Comparison of ENCODE assay signal across 28 cellular contexts in genomic region chr2:232085179-232085578, GRCh38.
A peak's percentile ranks its signal among the peaks of the same experiment; 100 is the strongest.
DNase-seq lines count a peak whose midpoint lies in the region; ATAC-seq lines count a peak whose summit lies in the region.
"Had no signal": no experiment of that assay in that cellular context is flagged by ENCODE, and none has a peak within 500 bp of the region (broad histone marks: within the 10 kb centered on the region; RNA-seq: fewer than 3 reads in every experiment).

No MANE protein-coding gene starts in this region.

- no peak for ATAC-seq in GM21786 (IDR thresholded peaks at IDR 0.05; ENCODE audit: unreplicated experiment)
- ATAC-seq: activated T-cell treated with anti-CD3 and anti-CD28 coated beads, Interleukin-2, amount 50 U/mL, for 4 hours; body of pancreas; GM23338; left colon; stimulated activated naive B cell treated with anti-CD40 and anti-IgM and Interleukin-4, amounts not matched to agents 10 μg/mL and 1 μg/mL and 100 μg/mL, for 72 hours; WTC11 had no signal

- DNase-seq in Ammon's horn (ENCODE audit: low spot score) = peak; percentile 67
- peak; percentile 46 for DNase-seq in NCI-H146 treated with DMSO at 0.1 percent for 48 hours (lab: John Stamatoyannopoulos, UW; ENCODE audit: unreplicated experiment)
- peak in 10 of 61 donors; percentile 2 to 19 (median 11) for DNase-seq in caudate nucleus (lab: John Stamatoyannopoulos, UW)
- DNase-seq in middle frontal gyrus (ENCODE audit: extremely low spot score, low spot score) = no peak
- DNase-seq in DMS 273 (lab: John Stamatoyannopoulos, UW; ENCODE audit: unreplicated experiment) = no peak
- DNase-seq in activated CD8-positive, alpha-beta memory T cell treated with anti-CD3 and anti-CD28 coated beads, Interleukin-2, amount 50 U/mL, for 4 hours = no peak
- DNase-seq: activated CD4-positive, alpha-beta T cell treated with anti-CD3 and anti-CD28 coated beads, Interleukin-2, amount 10 ng/mL, durations not matched to agents 7 days and 5 days; activated T-cell treated with anti-CD3 and anti-CD28 coated beads, Interleukin-2, amount 50 U/mL, for 4 hours; body of pancreas; CD4-positive, alpha-beta memory T cell; Karpas-422; left colon; mammary epithelial cell; MV-4-11; NCI-H2029 treated with DMSO at 0.1 percent for 48 hours; NCI-H2227 treated with DMSO at 0.1 percent for 48 hours; NCI-H526; RPMI8226; stimulated activated naive B cell treated with anti-CD40 and anti-IgM and Interleukin-4, amounts not matched to agents 10 μg/mL and 1 μg/mL and 100 μg/mL, for 72 hours; T1000; testis; uterus had no signal

- peak overlapping the region; percentile 46 for H3K27ac ChIP-seq in caudate nucleus (ENCODE audit: low read depth, low read length)
- H3K27ac ChIP-seq in layer of hippocampus (ENCODE audit: low read depth, low read length) = peak overlapping the region; percentile 30
- H3K27ac ChIP-seq: body of pancreas, SJSA1, skin epidermis, testis, uterus had no signal

- H3K27me3 ChIP-seq in layer of hippocampus (ENCODE audit: control insufficient read depth, insufficient read depth, low read length) = no peaks in the 10 kb centered on the region
- H3K27me3 ChIP-seq: body of pancreas, SJSA1, testis, uterus had no signal

Comparison
In these comparisons a context has a peak if more than half of its experiments do, and no peak if none do; other contexts are left out.
1. DNase-seq: peak in Ammon's horn (single experiment) and NCI-H146 treated with DMSO at 0.1 percent for 48 hours (single experiment); none in middle frontal gyrus (single experiment), DMS 273 (single experiment) and activated CD8-positive, alpha-beta memory T cell treated with anti-CD3 and anti-CD28 coated beads, Interleukin-2, amount 50 U/mL, for 4 hours (single experiment).